ENCODE assay signal across 9 cellular contexts in the genomic region with DNA sequence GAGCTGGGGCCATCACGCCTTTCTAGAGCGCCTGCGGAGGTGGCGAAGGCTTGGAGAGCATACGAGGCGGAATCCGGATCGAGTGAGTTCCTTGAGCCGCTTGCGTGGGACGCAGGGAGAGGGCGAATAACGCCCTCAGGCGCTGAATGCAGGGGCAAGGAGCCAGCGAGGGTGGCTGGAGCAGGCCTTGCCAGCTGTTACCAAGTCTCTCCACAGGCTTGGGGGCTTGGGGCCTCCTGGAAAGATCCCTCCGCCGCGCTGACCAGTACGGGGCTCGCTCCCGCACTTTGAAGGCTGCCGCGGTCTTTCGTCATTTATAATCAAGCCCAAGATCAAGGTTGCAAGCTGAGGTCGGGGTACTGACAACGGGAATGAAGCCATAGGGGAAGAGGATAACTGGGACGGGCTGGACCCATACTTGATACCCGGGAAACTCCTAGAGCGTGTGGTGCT. TPM values are rescaled to one million over a fixed set of nuclear protein-coding genes. Genes with fewer than 3 reads are reported as not detected.
DNase-seq lines count a peak whose midpoint lies in the region; ATAC-seq and TF ChIP-seq lines count a peak whose summit lies in the region.
"Had no signal": no experiment of that assay in that cellular context is flagged by ENCODE, and none has a peak within 500 bp of the region (broad histone marks: within the 10 kb centered on the region; RNA-seq: fewer than 3 reads in every experiment).

No MANE protein-coding gene starts in this region.

- WGBS in esophagus squamous epithelium, 2 donors: 3% methylated on average over 7 of the region's 29 CpGs; no CpG with 5 or more reads in 1 of the 2 donors

- no peak for TF ChIP-seq POLR2A in esophagus squamous epithelium (IDR thresholded peaks at IDR 0.05)

- no peak for TF ChIP-seq CTCF in esophagus squamous epithelium (IDR thresholded peaks at IDR 0.05)
- no peak for TF ChIP-seq CTCF in GM13977 (IDR thresholded peaks at IDR 0.05; ENCODE audit: extremely low read depth, insufficient read depth, missing control alignments)

- ATAC-seq in GM18907 (IDR thresholded peaks at IDR 0.05; ENCODE audit: unreplicated experiment) (no peak), GM21423 (IDR thresholded peaks at IDR 0.05; ENCODE audit: unreplicated experiment) (no peak)

- H3K27me3 ChIP-seq in esophagus squamous epithelium: peaks cover 0 to 66% (median 0%) of the 10 kb centered on the region in 4 donors

- H3K4me1 ChIP-seq in esophagus squamous epithelium: peaks cover 14 to 81% (median 33%) of the 10 kb centered on the region in 3 donors

- intact Hi-C loops in esophagus squamous epithelium (cut with DNase I): no loop called here

- no peaks in the 10 kb centered on the region for H3K9me3 ChIP-seq in esophagus squamous epithelium

- no peaks in the 10 kb centered on the region for H3K36me3 ChIP-seq in esophagus squamous epithelium

- DNase-seq in AG08396 (ENCODE audit: low spot score) (peak; percentile 45), NCI-H69 (lab: John Stamatoyannopoulos, UW) (peak; percentile 87), esophagus squamous epithelium (lab: John Stamatoyannopoulos, UW) (no peak), myocyte (ENCODE audit: low read depth) (peak; percentile 93), GM13977 (ENCODE audit: low spot score) (no peak), GF-D8 (lab: John Stamatoyannopoulos, UW) (no peak)
- DNase-seq: effector CD4-positive, alpha-beta T cell had no signal

- in situ Hi-C loops in GM13977 (cut with MboI; ENCODE audit: low pct_unique_long_range_greater_than_20kb, low sequenced_read_pairs, unreplicated experiment): no loop called here

- peak overlapping the region; percentile 46 to 79 (median 62) for H3K4me3 ChIP-seq in esophagus squamous epithelium

- peak overlapping the region; percentile 64 to 87 (median 83) for H3K27ac ChIP-seq in esophagus squamous epithelium

RNA-seq across cellular contexts. Expression of a gene that starts 1.2 kb away (rescaled TPM):
- total RNA-seq in esophagus squamous epithelium (1 to 10 TPM in 3 of 4 donors, under 1 TPM in 1; 0.61 to 8.4 (median 6.4) TPM), myocyte (19.6 and 37.3 TPM in 2 replicates)
- 25.1 TPM for polyA plus RNA-seq in myocyte (2012)

Comparison
In these comparisons a context has a peak if more than half of its experiments do, and no peak if none do; other contexts are left out.
1. DNase-seq: peak in AG08396 (single experiment), NCI-H69 (single experiment) and myocyte (single experiment); none in esophagus squamous epithelium (single experiment), GM13977 (single experiment) and GF-D8 (single experiment).